ENCODE assay signal across 24 cellular contexts in genomic region chr9:119291554-119291953, GRCh38.
"Had no signal": no experiment of that assay in that cellular context is flagged by ENCODE, and none has a peak within 500 bp of the region (broad histone marks: within the 10 kb centered on the region; RNA-seq: fewer than 3 reads in every experiment).

No MANE protein-coding gene starts in this region.

- H3K4me3 ChIP-seq: left lung, lung, mucosa of descending colon, ovary, skin epidermis, stomach, suprapubic skin, thoracic aorta, tibial artery, upper lobe of right lung had no signal

- DNase-seq: immature natural killer cell; kidney; left colon; left lung; mesendoderm; mucosa of descending colon; naive thymus-derived CD4-positive, alpha-beta T cell; ovary; retina; right cardiac atrium; stimulated activated CD4-positive, alpha-beta T cell treated with anti-CD3 and anti-CD28 coated beads, Interleukin-12 subunit alpha, Interleukin-12 subunit beta, amount 100 ng/mL, for 4 hours; stimulated activated CD4-positive, alpha-beta T cell treated with anti-CD3 and anti-CD28 coated beads, Interleukin-15, amount 100 ng/mL, for 24 hours; stimulated activated CD4-positive, alpha-beta T cell treated with anti-CD3 and anti-CD28 coated beads, Interleukin-2, amount 100 ng/mL, for 24 hours; stimulated activated CD4-positive, alpha-beta T cell treated with anti-CD3 and anti-CD28 coated beads, Interleukin-4, amount 100 ng/mL, for 1 hour; stimulated activated naive B cell treated with anti-CD40 and anti-IgM and Interleukin-4, amounts not matched to agents 10 μg/mL and 1 μg/mL and 100 μg/mL, for 72 hours; stimulated activated naive CD8-positive, alpha-beta T cell treated with anti-CD3 and anti-CD28 coated beads, Interleukin-15, Interleukin-2, amounts not matched to agents 100 U/mL and 50 U/mL, for 24 hours; stomach; tibial artery; trophoblast cell; upper lobe of right lung had no signal

- H3K27ac ChIP-seq: left lung, ovary, skin epidermis, stomach, suprapubic skin, thoracic aorta, tibial artery, upper lobe of right lung had no signal

- H3K27me3 ChIP-seq: ovary, stomach, suprapubic skin, tibial artery had no signal
